In genomic region chr14:99274346-99275221, GRCh38 we compare ENCODE assay signal across 1 cellular context.
A peak's percentile ranks its signal among the peaks of the same experiment; 100 is the strongest.
TF ChIP-seq lines count a peak whose summit lies in the region.

No MANE protein-coding gene starts in this region.

TF ChIP-seq in HEK293, 187 proteins besides CTCF, POLR2A, EP300 and RAD21 (continued from another document):
- 0 out of 2 replicates have a peak, but pooled peaks have one; percentile 19 for TF ChIP-seq ZNF449 (tag by site-specific recombination; IDR thresholded peaks at IDR 0.05)
- no peak for TF ChIP-seq BCL11B (tag by site-specific recombination; IDR thresholded peaks at IDR 0.05; ENCODE audit: low read depth)
- no peak for TF ChIP-seq ZNF175 (tag by site-specific recombination; IDR thresholded peaks at IDR 0.05)
- TF ChIP-seq ZNF654 (tag by site-specific recombination; IDR thresholded peaks at IDR 0.05; ENCODE audit: low read depth) = peak; percentile 90
- no peak for TF ChIP-seq SCRT1 (tag by site-specific recombination; IDR thresholded peaks at IDR 0.05; ENCODE audit: borderline replicate concordance)
- no peak for TF ChIP-seq ZBTB49 (tag by site-specific recombination; IDR thresholded peaks at IDR 0.05; ENCODE audit: low read depth)
- TF ChIP-seq HOXD13 (CRISPR knock-in tag; IDR thresholded peaks at IDR 0.05; ENCODE audit: borderline replicate concordance) = no peak
